In the genomic region with DNA sequence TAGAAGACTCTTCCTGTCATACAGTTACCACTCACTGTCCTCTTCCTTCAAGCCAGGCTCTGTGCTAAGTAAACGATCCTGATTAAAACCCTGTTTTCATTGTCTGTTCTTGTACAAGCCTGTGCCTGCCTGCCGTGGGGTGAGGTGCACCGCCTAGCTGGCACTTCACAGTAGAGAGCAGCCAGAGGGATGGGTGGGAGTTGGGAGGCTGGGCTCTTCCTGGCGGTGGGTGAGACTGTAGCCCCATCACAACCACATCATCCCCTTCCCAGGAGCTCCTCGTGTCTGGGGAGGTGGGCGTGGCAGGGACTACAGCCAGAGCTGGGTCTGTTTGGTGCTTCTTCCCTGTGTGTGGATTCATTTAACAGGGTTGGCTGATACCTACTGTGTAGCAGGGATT, we compare ENCODE assay signal across 23 cellular contexts.
DNase-seq lines count a peak whose midpoint lies in the region; ATAC-seq, FAIRE-seq and TF ChIP-seq lines count a peak whose summit lies in the region.
"Had no signal": no experiment of that assay in that cellular context is flagged by ENCODE, and none has a peak within 500 bp of the region (broad histone marks: within the 10 kb centered on the region; RNA-seq: fewer than 3 reads in every experiment).

No MANE protein-coding gene starts in this region.

- ATAC-seq in T-helper 17 cell, result no peak
- ATAC-seq: activated CD8-positive, alpha-beta memory T cell treated with anti-CD3 and anti-CD28 coated beads, Interleukin-2, amount 10 ng/mL, durations not matched to agents 7 days and 5 days; effector memory CD8-positive, alpha-beta T cell had no signal

- DNase-seq in HTR-8/SVneo (ENCODE audit: insufficient read length, low spot score) (no peak), NCI-H2196 treated with DMSO at 0.1 percent for 48 hours (lab: John Stamatoyannopoulos, UW; ENCODE audit: unreplicated experiment) (peak; percentile 59), pons (ENCODE audit: low spot score) (peak; percentile 63), BE2C (no peak), T-helper 17 cell (no peak), RCC 7860 (ENCODE audit: low spot score) (no peak)
- DNase-seq: activated CD4-positive, alpha-beta T cell treated with anti-CD3 and anti-CD28 coated beads, Interleukin-2, amount 10 ng/mL, durations not matched to agents 24 days and 14 days; activated CD8-positive, alpha-beta memory T cell treated with anti-CD3 and anti-CD28 coated beads, Interleukin-2, amount 10 ng/mL, durations not matched to agents 7 days and 5 days; activated naive CD8-positive, alpha-beta T cell treated with anti-CD3 and anti-CD28 coated beads, Interleukin-2, amount 10 ng/mL, durations not matched to agents 7 days and 5 days; CD4-positive, alpha-beta memory T cell; DND-41; effector memory CD8-positive, alpha-beta T cell; H9; midbrain; NCI-H1436 treated with DMSO at 0.1 percent for 48 hours; NCI-H510A treated with DMSO at 0.1 percent for 48 hours; nephron progenitor cell; SIG-M5; stimulated activated CD4-positive, alpha-beta T cell treated with anti-CD3 and anti-CD28 coated beads, Interleukin-2, amount 100 ng/mL, for 48 hours; stomach had no signal

- H3K4me3 Mint-ChIP-seq in brain (peak overlapping the region in 1 of 5 experiments; percentile 38), T-helper 17 cell (no peak overlapping the region)
- H3K4me3 Mint-ChIP-seq: activated CD4-positive, alpha-beta T cell treated with anti-CD3 and anti-CD28 coated beads, Interleukin-2, amount 10 ng/mL, durations not matched to agents 24 days and 14 days; activated CD8-positive, alpha-beta memory T cell treated with anti-CD3 and anti-CD28 coated beads, Interleukin-2, amount 10 ng/mL, durations not matched to agents 7 days and 5 days; activated naive CD8-positive, alpha-beta T cell treated with anti-CD3 and anti-CD28 coated beads, Interleukin-2, amount 10 ng/mL, durations not matched to agents 7 days and 5 days; CD4-positive, alpha-beta memory T cell; effector memory CD8-positive, alpha-beta T cell; H9; nephron progenitor cell; type B pancreatic cell had no signal

- no peaks in the 10 kb centered on the region for H3K4me1 ChIP-seq in BE2C
- H3K4me1 ChIP-seq: stomach had no signal

- H3K4me3 ChIP-seq in BE2C (ENCODE audit: low read depth, low read length), result no peak overlapping the region
- H3K4me3 ChIP-seq: skin epidermis, stomach had no signal

- peaks cover 66% of the 10 kb centered on the region for H3K4me1 Mint-ChIP-seq in brain
- peaks cover 5% of the 10 kb centered on the region for H3K4me1 Mint-ChIP-seq in T-helper 17 cell
- H3K4me1 Mint-ChIP-seq: activated CD4-positive, alpha-beta T cell treated with anti-CD3 and anti-CD28 coated beads, Interleukin-2, amount 10 ng/mL, durations not matched to agents 24 days and 14 days; activated CD8-positive, alpha-beta memory T cell treated with anti-CD3 and anti-CD28 coated beads, Interleukin-2, amount 10 ng/mL, durations not matched to agents 7 days and 5 days; activated naive CD8-positive, alpha-beta T cell treated with anti-CD3 and anti-CD28 coated beads, Interleukin-2, amount 10 ng/mL, durations not matched to agents 7 days and 5 days; CD4-positive, alpha-beta memory T cell had no signal

- FAIRE-seq in HTR-8/SVneo (lab: Jason Lieb, UNC) (peak; percentile 52), RCC 7860 (lab: Jason Lieb, UNC) (no peak)

- no peaks in the 10 kb centered on the region for H3K36me3 ChIP-seq in BE2C
- H3K36me3 ChIP-seq: stomach had no signal

- TF ChIP-seq CTCF in brain (conservative IDR thresholded peaks at IDR 0.05), result no peak
- TF ChIP-seq CTCF in BE2C (IDR thresholded peaks at IDR 0.05; ENCODE audit: low read depth, low read length), result no peak

- H3K36me3 Mint-ChIP-seq in brain, result no peaks in the 10 kb centered on the region
- no peaks in the 10 kb centered on the region for H3K36me3 Mint-ChIP-seq in T-helper 17 cell (ENCODE audit: low read depth)
- H3K36me3 Mint-ChIP-seq: activated CD8-positive, alpha-beta memory T cell treated with anti-CD3 and anti-CD28 coated beads, Interleukin-2, amount 10 ng/mL, durations not matched to agents 7 days and 5 days; activated naive CD8-positive, alpha-beta T cell treated with anti-CD3 and anti-CD28 coated beads, Interleukin-2, amount 10 ng/mL, durations not matched to agents 7 days and 5 days; CD4-positive, alpha-beta memory T cell; type B pancreatic cell had no signal

- peaks cover 0 to 5% (median 0%) of the 10 kb centered on the region in 5 experiments for H3K9me3 Mint-ChIP-seq in brain
- H3K9me3 Mint-ChIP-seq: activated CD4-positive, alpha-beta T cell treated with anti-CD3 and anti-CD28 coated beads, Interleukin-2, amount 10 ng/mL, durations not matched to agents 24 days and 14 days; activated naive CD8-positive, alpha-beta T cell treated with anti-CD3 and anti-CD28 coated beads, Interleukin-2, amount 10 ng/mL, durations not matched to agents 7 days and 5 days; effector memory CD8-positive, alpha-beta T cell; H9; nephron progenitor cell; type B pancreatic cell had no signal

- peak overlapping the region in 4 of 5 experiments; percentile 9 to 92 (median 76) for H3K27ac Mint-ChIP-seq in brain
- no peak overlapping the region for H3K27ac Mint-ChIP-seq in T-helper 17 cell
- H3K27ac Mint-ChIP-seq: activated CD4-positive, alpha-beta T cell treated with anti-CD3 and anti-CD28 coated beads, Interleukin-2, amount 10 ng/mL, durations not matched to agents 24 days and 14 days; activated CD8-positive, alpha-beta memory T cell treated with anti-CD3 and anti-CD28 coated beads, Interleukin-2, amount 10 ng/mL, durations not matched to agents 7 days and 5 days; activated naive CD8-positive, alpha-beta T cell treated with anti-CD3 and anti-CD28 coated beads, Interleukin-2, amount 10 ng/mL, durations not matched to agents 7 days and 5 days; CD4-positive, alpha-beta memory T cell; effector memory CD8-positive, alpha-beta T cell; H9; nephron progenitor cell; type B pancreatic cell had no signal

- H3K9me3 ChIP-seq in BE2C (no peaks in the 10 kb centered on the region; the same call in 1 of the 2 replicates), T-helper 17 cell (ENCODE audit: control insufficient read depth, low read length, poor library complexity, severe bottlenecking) (no peaks in the 10 kb centered on the region)
- H3K9me3 ChIP-seq: stomach had no signal

- H3K27me3 Mint-ChIP-seq in brain (no peaks in the 10 kb centered on the region), T-helper 17 cell (no peaks in the 10 kb centered on the region)
- H3K27me3 Mint-ChIP-seq: activated CD4-positive, alpha-beta T cell treated with anti-CD3 and anti-CD28 coated beads, Interleukin-2, amount 10 ng/mL, durations not matched to agents 24 days and 14 days; activated CD8-positive, alpha-beta memory T cell treated with anti-CD3 and anti-CD28 coated beads, Interleukin-2, amount 10 ng/mL, durations not matched to agents 7 days and 5 days; activated naive CD8-positive, alpha-beta T cell treated with anti-CD3 and anti-CD28 coated beads, Interleukin-2, amount 10 ng/mL, durations not matched to agents 7 days and 5 days; CD4-positive, alpha-beta memory T cell; effector memory CD8-positive, alpha-beta T cell had no signal

- H3K27me3 ChIP-seq in BE2C, result 0 out of 2 replicates have a peak, but pooled peaks cover 2% of the 10 kb centered on the region

Comparison
In these comparisons a context has a peak if more than half of its experiments do, and no peak if none do; other contexts are left out.
1. DNase-seq: peak in NCI-H2196 treated with DMSO at 0.1 percent for 48 hours (single experiment) and pons (single experiment); none in HTR-8/SVneo (single experiment), BE2C (single experiment), T-helper 17 cell (0 of 3) and RCC 7860 (single experiment).